In the genomic region with DNA sequence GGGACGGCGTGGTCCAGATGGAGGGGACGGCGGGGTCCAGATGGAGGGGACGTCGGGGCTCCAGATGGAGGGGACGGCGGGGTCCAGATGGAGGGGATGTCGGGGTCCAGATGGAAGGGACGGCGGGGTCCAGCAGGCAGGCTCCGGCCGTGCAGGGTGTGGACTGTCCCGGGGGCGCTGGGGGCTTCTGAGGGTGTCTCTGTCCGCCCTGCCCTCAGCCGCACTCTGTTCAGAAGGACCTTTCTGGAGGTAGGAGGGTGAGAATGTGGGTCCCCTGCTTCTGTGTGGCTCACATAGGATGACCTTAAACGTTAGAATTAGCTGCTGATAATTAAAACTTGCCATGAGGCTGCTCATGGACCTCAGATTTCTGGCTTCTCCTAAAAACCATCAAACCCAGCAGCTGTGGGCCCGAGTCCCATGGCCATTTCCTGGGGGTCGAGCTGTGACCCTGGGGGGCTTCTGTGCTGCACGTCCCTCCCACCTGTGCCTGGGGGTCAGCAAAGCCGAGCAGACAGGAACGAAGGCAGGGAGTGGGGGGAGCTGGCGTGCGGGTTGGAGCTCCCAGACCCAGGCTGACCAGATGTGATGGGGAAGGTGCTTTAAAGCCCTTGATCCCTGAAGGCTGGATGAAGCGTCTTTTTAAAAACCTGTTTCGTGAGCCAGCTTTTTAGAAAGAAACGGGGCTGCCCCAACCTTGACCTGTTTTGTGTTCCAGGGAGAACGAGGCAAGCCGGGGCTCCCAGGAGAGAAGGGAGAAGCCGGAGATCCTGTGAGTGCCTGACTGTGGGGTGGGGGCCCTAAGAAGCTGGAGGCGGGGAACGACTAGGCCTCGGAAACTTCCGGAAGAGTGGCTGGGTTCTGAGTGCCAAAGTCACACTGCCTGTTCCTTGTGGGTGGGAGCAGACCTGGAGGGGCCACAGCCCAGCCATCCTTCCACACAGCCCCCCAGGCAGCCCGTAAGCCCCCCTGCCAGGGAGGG, we compare ENCODE assay signal across 16 cellular contexts. TPM values are rescaled to one million over a fixed set of nuclear protein-coding genes. Genes with fewer than 3 reads are reported as not detected.
DNase-seq lines count a peak whose midpoint lies in the region; ATAC-seq and TF ChIP-seq lines count a peak whose summit lies in the region.
"Had no signal": no experiment of that assay in that cellular context is flagged by ENCODE, and none has a peak within 500 bp of the region (broad histone marks: within the 10 kb centered on the region; RNA-seq: fewer than 3 reads in every experiment).

No MANE protein-coding gene starts in this region.

- H3K18ac ChIP-seq in mesenchymal stem cell (ENCODE audit: low read depth in 1 of 2, low read length in 2 of 2): no peak overlapping the region

- no peak overlapping the region for H2BK120ac ChIP-seq in mesenchymal stem cell (ENCODE audit: low read depth, low read length)

- no peak overlapping the region for H2BK5ac ChIP-seq in mesenchymal stem cell (ENCODE audit: low read depth, low read length, poor library complexity, severe bottlenecking)

- H3K4me1 ChIP-seq in RWPE2 (ENCODE audit: insufficient read depth, poor library complexity, severe bottlenecking): no peaks in the 10 kb centered on the region
- H3K4me1 ChIP-seq in mesenchymal stem cell (ENCODE audit: control insufficient read depth, insufficient read depth, low read depth, low read length): peaks cover 10% of the 10 kb centered on the region
- peaks cover 0 to 45% (median 22%) of the 10 kb centered on the region in 4 donors for H3K4me1 ChIP-seq in tibial artery
- H3K4me1 ChIP-seq: pancreas had no signal

- H3K9me3 ChIP-seq in RWPE2 (ENCODE audit: severe bottlenecking) (no peaks in the 10 kb centered on the region), mesenchymal stem cell (ENCODE audit: control insufficient read depth, low read length) (no peaks in the 10 kb centered on the region), tibial artery (no peaks in the 10 kb centered on the region)
- H3K9me3 ChIP-seq: pancreas had no signal

- H3K14ac ChIP-seq in mesenchymal stem cell (ENCODE audit: low read length in 2 of 2): no peak overlapping the region

- H3K4me3 ChIP-seq in RWPE2 (ENCODE audit: severe bottlenecking) (no peak overlapping the region), mesenchymal stem cell (ENCODE audit: insufficient read depth in 1 of 2, low read depth in 1 of 2, low read length in 2 of 2) (peak overlapping the region in 1 of 2 experiments; percentile 64), tibial artery (no peak overlapping the region)
- H3K4me3 ChIP-seq: cardiac muscle cell, pancreas had no signal

- no peaks in the 10 kb centered on the region for H3K27me3 ChIP-seq in RWPE2 (ENCODE audit: insufficient read depth, poor library complexity, severe bottlenecking)
- H3K27me3 ChIP-seq in mesenchymal stem cell (ENCODE audit: control insufficient read depth in 1 of 2, insufficient read depth in 1 of 2, low read length in 2 of 2): no peaks in the 10 kb centered on the region
- H3K27me3 ChIP-seq in tibial artery: no peaks in the 10 kb centered on the region
- H3K27me3 ChIP-seq: cardiac muscle cell, pancreas had no signal

- no peak overlapping the region for H2BK15ac ChIP-seq in mesenchymal stem cell (ENCODE audit: low read depth, poor library complexity, severe bottlenecking)

- intact Hi-C loops in tibial artery (cut with DNase I; ENCODE audit: low total_unique reads): no loop called here

- H4K91ac ChIP-seq in mesenchymal stem cell (ENCODE audit: low read length): no peak overlapping the region

- TF ChIP-seq CTCF in RWPE2 (IDR thresholded peaks at IDR 0.05; ENCODE audit: poor library complexity, severe bottlenecking): no peak
- no peak for TF ChIP-seq CTCF in tibial artery (IDR thresholded peaks at IDR 0.05)

- H3K27ac ChIP-seq in RWPE2 (ENCODE audit: poor library complexity, severe bottlenecking) (no peak overlapping the region), mesenchymal stem cell (ENCODE audit: low read length, poor library complexity, severe bottlenecking) (no peak overlapping the region), tibial artery (peak overlapping the region; percentile 38 to 40)
- H3K27ac ChIP-seq: cardiac muscle cell, pancreas had no signal

- H3K4ac ChIP-seq in mesenchymal stem cell (ENCODE audit: low read depth in 1 of 2, low read length in 2 of 2): no peak overlapping the region

- H2AK5ac ChIP-seq in mesenchymal stem cell (ENCODE audit: low read length, severe bottlenecking): no peak overlapping the region

- no peaks in the 10 kb centered on the region for H3K36me3 ChIP-seq in RWPE2 (ENCODE audit: low read depth)
- peaks cover 87 to 89% of the 10 kb centered on the region in 2 experiments for H3K36me3 ChIP-seq in mesenchymal stem cell (ENCODE audit: control insufficient read depth in 1 of 2, insufficient read depth in 2 of 2, low read depth in 1 of 2, low read length in 2 of 2)
- H3K36me3 ChIP-seq in tibial artery: peaks cover 82 to 96% (median 90%) of the 10 kb centered on the region in 3 donors
- H3K36me3 ChIP-seq: pancreas had no signal

- H3K4me2 ChIP-seq in mesenchymal stem cell (ENCODE audit: low read length, poor library complexity, severe bottlenecking): no peak overlapping the region

- ATAC-seq in RWPE2 (ENCODE audit: low read depth) (no peak), HG03095 (IDR thresholded peaks at IDR 0.05; ENCODE audit: unreplicated experiment) (no peak)
- ATAC-seq: CD8-positive, alpha-beta T cell; pancreas had no signal

- H2BK12ac ChIP-seq in mesenchymal stem cell (ENCODE audit: low read length in 2 of 2): no peak overlapping the region

- no peak overlapping the region for H3K23ac ChIP-seq in mesenchymal stem cell (ENCODE audit: low read length in 2 of 2)

- H2AFZ ChIP-seq in mesenchymal stem cell (ENCODE audit: low read depth, low read length): no peak overlapping the region

- WGBS in mesenchymal stem cell: 90% methylated on average over 28 of the region's 36 CpGs

- DNase-seq in activated naive CD4-positive, alpha-beta T cell treated with anti-CD3 and anti-CD28 coated beads, Interleukin-2, amount 50 U/mL, for 16 hours: peak; percentile 7
- no peak for DNase-seq in activated naive CD4-positive, alpha-beta T cell (lab: John Stamatoyannopoulos, UW)
- DNase-seq in RWPE2 (ENCODE audit: low spot score) (peak; percentile 49), mesenchymal stem cell (no peak), tibial artery (peak in 1 of 2 donors; percentile 17), NCI-H2196 treated with DMSO at 0.1 percent for 48 hours (lab: John Stamatoyannopoulos, UW; ENCODE audit: unreplicated experiment) (no peak), kidney glomerular epithelial cell (lab: John Stamatoyannopoulos, UW) (no peak)
- DNase-seq: activated CD4-positive, alpha-beta T cell treated with anti-CD3 and anti-CD28 coated beads, Interleukin-2, amount 10 ng/mL, durations not matched to agents 24 days and 14 days; activated T-cell treated with anti-CD3 and anti-CD28 coated beads for 4 hours; NCI-H1092 treated with DMSO at 0.1 percent for 48 hours; NCI-H2107; NCI-H748 treated with DMSO at 0.1 percent for 48 hours had no signal

- H3K9ac ChIP-seq in mesenchymal stem cell (ENCODE audit: low read length): peak overlapping the region; percentile 87

- H3K79me1 ChIP-seq in mesenchymal stem cell (replicated peaks; ENCODE audit: low read length, poor library complexity, severe bottlenecking): peaks cover 35% of the 10 kb centered on the region

- no peak overlapping the region for H4K8ac ChIP-seq in mesenchymal stem cell (ENCODE audit: low read length)

RNA-seq across cellular contexts. Expression of a gene that starts 7.1 kb away (rescaled TPM):
- 2,201 TPM for polyA plus RNA-seq in mesenchymal stem cell (2013, experiment 1 of 2)
- 2,173 TPM for polyA plus RNA-seq in mesenchymal stem cell (2013, experiment 2 of 2)

Comparison
In these comparisons a context has a peak if more than half of its experiments do, and no peak if none do; other contexts are left out.
1. DNase-seq: peak in activated naive CD4-positive, alpha-beta T cell treated with anti-CD3 and anti-CD28 coated beads, Interleukin-2, amount 50 U/mL, for 16 hours (single experiment) and RWPE2 (single experiment); none in activated naive CD4-positive, alpha-beta T cell (0 of 4), mesenchymal stem cell (single experiment), NCI-H2196 treated with DMSO at 0.1 percent for 48 hours (single experiment) and kidney glomerular epithelial cell (single experiment).
2. H3K27ac ChIP-seq: peak in tibial artery (2 of 2); none in RWPE2 (single experiment) and mesenchymal stem cell (single experiment).